In the genomic region with DNA sequence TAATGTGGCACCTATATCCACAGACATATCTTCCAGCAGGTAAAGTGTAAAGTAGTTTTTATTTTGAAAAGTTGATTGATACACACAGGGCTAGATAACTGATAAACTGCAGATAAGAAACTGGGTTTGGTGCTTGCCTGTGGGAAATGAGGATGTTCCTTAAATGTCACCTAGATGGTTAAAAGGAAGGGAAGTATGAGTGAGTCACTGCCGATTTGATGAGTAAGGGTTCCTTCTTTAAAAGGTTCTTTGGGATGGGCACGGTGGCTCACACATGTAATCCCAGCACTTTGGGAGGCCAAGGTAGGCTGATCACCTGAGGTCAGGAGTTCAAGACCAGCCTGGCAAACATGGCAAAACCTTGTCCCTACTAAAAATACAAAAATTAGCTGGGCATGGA, we compare ENCODE assay signal across 21 cellular contexts.
DNase-seq lines count a peak whose midpoint lies in the region; ATAC-seq and TF ChIP-seq lines count a peak whose summit lies in the region.
"Had no signal": no experiment of that assay in that cellular context is flagged by ENCODE, and none has a peak within 500 bp of the region (broad histone marks: within the 10 kb centered on the region; RNA-seq: fewer than 3 reads in every experiment).

No MANE protein-coding gene starts in this region.

- H3F3A ChIP-seq in MM.1S (ENCODE audit: insufficient read depth, low read length): no peaks in the 10 kb centered on the region

- H3K4me3 ChIP-seq in MM.1S (ENCODE audit: low read length): no peak overlapping the region

- H4K20me1 ChIP-seq in MM.1S (ENCODE audit: insufficient read depth, low read length): no peaks in the 10 kb centered on the region

- H2AFZ ChIP-seq in MM.1S (ENCODE audit: low read length): no peak overlapping the region

- H3K4me1 ChIP-seq in MM.1S (ENCODE audit: low read length): no peaks in the 10 kb centered on the region

- no peaks in the 10 kb centered on the region for H3K9me3 ChIP-seq in MM.1S (replicated peaks; ENCODE audit: insufficient read depth, low read length)

- no peak overlapping the region for H3K9ac ChIP-seq in MM.1S (ENCODE audit: low read length)

- H3K27me3 ChIP-seq in MM.1S (replicated peaks; ENCODE audit: insufficient read depth, low read length): no peaks in the 10 kb centered on the region

- peak; percentile 49 for DNase-seq in NOMO-1 treated with DMSO at 0.1 percent for 48 hours (lab: John Stamatoyannopoulos, UW; ENCODE audit: unreplicated experiment)
- no peak for DNase-seq in NOMO-1 treated with dmso at 0.1 percent for 144 hours (lab: John Stamatoyannopoulos, UW; ENCODE audit: unreplicated experiment)
- peak; percentile 13 for DNase-seq in HT1080 (ENCODE audit: low read depth)
- peak; percentile 3 for DNase-seq in OCI-M1 (lab: John Stamatoyannopoulos, UW)
- peak; percentile 27 for DNase-seq in kidney tubule cell (ENCODE audit: low spot score)
- DNase-seq in activated T-cell treated with anti-CD3 and anti-CD28 coated beads, Interleukin-2, amount 50 U/mL, for 72 hours: no peak
- no peak for DNase-seq in MM.1S
- DNase-seq: CD4-positive, CD25-positive, alpha-beta regulatory T cell; COR-L47; DMS 273 treated with DMSO at 0.1 percent for 48 hours; DND-41; GDM1; GOT3; KG1; NCI-H1105; NCI-H1694; NCI-H510A treated with DMSO at 0.1 percent for 48 hours; T-helper 1 cell had no signal

- no peaks in the 10 kb centered on the region for H3K4me1 Mint-ChIP-seq in activated T-cell treated with anti-CD3 and anti-CD28 coated beads, Interleukin-2, amount 50 U/mL, for 72 hours (ENCODE audit: low read depth)
- H3K4me1 Mint-ChIP-seq: CD4-positive, CD25-positive, alpha-beta regulatory T cell had no signal

- H3K36me3 ChIP-seq in MM.1S (replicated peaks; ENCODE audit: insufficient read depth, low read length): no peaks in the 10 kb centered on the region

- no peak overlapping the region for H3K4me2 ChIP-seq in MM.1S (ENCODE audit: low read depth, low read length)

- H3K27ac Mint-ChIP-seq in activated T-cell treated with anti-CD3 and anti-CD28 coated beads, Interleukin-2, amount 50 U/mL, for 72 hours: no peak overlapping the region
- H3K27ac Mint-ChIP-seq: CD4-positive, CD25-positive, alpha-beta regulatory T cell had no signal

- peaks cover 0 to 2% of the 10 kb centered on the region in 2 donors for H3K36me3 Mint-ChIP-seq in activated T-cell treated with anti-CD3 and anti-CD28 coated beads, Interleukin-2, amount 50 U/mL, for 72 hours (ENCODE audit: insufficient read depth in 2 of 2)
- H3K36me3 Mint-ChIP-seq: CD4-positive, CD25-positive, alpha-beta regulatory T cell had no signal

- no peaks in the 10 kb centered on the region for H3K9me2 ChIP-seq in MM.1S (replicated peaks; ENCODE audit: insufficient read depth, low read length)

- H3K9me3 Mint-ChIP-seq in activated T-cell treated with anti-CD3 and anti-CD28 coated beads, Interleukin-2, amount 50 U/mL, for 72 hours: peaks cover 2 to 3% of the 10 kb centered on the region in 2 donors

- H3K27me3 Mint-ChIP-seq in activated T-cell treated with anti-CD3 and anti-CD28 coated beads, Interleukin-2, amount 50 U/mL, for 72 hours (ENCODE audit: low read depth): peaks cover 12% of the 10 kb centered on the region
- H3K27me3 Mint-ChIP-seq: CD4-positive, CD25-positive, alpha-beta regulatory T cell had no signal

- no peaks in the 10 kb centered on the region for H3K79me2 ChIP-seq in MM.1S (ENCODE audit: low read length)

- H3K4me3 Mint-ChIP-seq in activated T-cell treated with anti-CD3 and anti-CD28 coated beads, Interleukin-2, amount 50 U/mL, for 72 hours: no peak overlapping the region
- H3K4me3 Mint-ChIP-seq: CD4-positive, CD25-positive, alpha-beta regulatory T cell had no signal

- H3K27ac ChIP-seq in MM.1S (ENCODE audit: low read length): no peak overlapping the region
- H3K27ac ChIP-seq: 22Rv1 had no signal

- no peak for TF ChIP-seq CTCF in MM.1S (IDR thresholded peaks at IDR 0.05; ENCODE audit: low read length)

- no peak for ATAC-seq in GM18868 (IDR thresholded peaks at IDR 0.05; ENCODE audit: unreplicated experiment)
- no peak for ATAC-seq in activated T-cell treated with anti-CD3 and anti-CD28 coated beads, Interleukin-2, amount 50 U/mL, for 72 hours (replicated peaks in 1 of 2)
- ATAC-seq: Right ventricle myocardium inferior had no signal

Comparison
In these comparisons a context has a peak if more than half of its experiments do, and no peak if none do; other contexts are left out.
1. DNase-seq: peak in NOMO-1 treated with DMSO at 0.1 percent for 48 hours (single experiment), HT1080 (single experiment), OCI-M1 (single experiment) and kidney tubule cell (single experiment); none in NOMO-1 treated with dmso at 0.1 percent for 144 hours (single experiment), activated T-cell treated with anti-CD3 and anti-CD28 coated beads, Interleukin-2, amount 50 U/mL, for 72 hours (0 of 2) and MM.1S (single experiment).